Comparison of ENCODE assay signal across 1 cellular context in genomic region chr2:118088051-118089014, GRCh38.
TF ChIP-seq lines count a peak whose summit lies in the region.

TSS of gene INSIG2 (plus strand) at chr2:118088471. CDS start at chr2:118096557, 8,086 bp downstream.

TF ChIP-seq in HepG2, 621 proteins besides CTCF, POLR2A, EP300 and RAD21 (continued from another document and continues in another):
- TF ChIP-seq ZNF142 (CRISPR knock-in tag; IDR thresholded peaks at IDR 0.05), result peak; percentile 88; the same call in 1 of the 2 replicates
- peak; percentile 87 for TF ChIP-seq MIER3 (CRISPR knock-in tag; IDR thresholded peaks at IDR 0.05; ENCODE audit: borderline replicate concordance)
- TF ChIP-seq SMAD1 (CRISPR knock-in tag; IDR thresholded peaks at IDR 0.05; ENCODE audit: borderline replicate concordance, low read depth), result no peak
- peak; percentile 9; the same call in 1 of the 2 replicates for TF ChIP-seq SMAD3 (CRISPR knock-in tag; IDR thresholded peaks at IDR 0.05)
- TF ChIP-seq KLF9 (CRISPR knock-in tag; IDR thresholded peaks at IDR 0.05; ENCODE audit: low read depth), result peak; percentile 91
- no peak for TF ChIP-seq ZNF75D (CRISPR knock-in tag; IDR thresholded peaks at IDR 0.05; ENCODE audit: borderline replicate concordance)
- TF ChIP-seq MZF1 (CRISPR knock-in tag; IDR thresholded peaks at IDR 0.05; ENCODE audit: borderline replicate concordance), result 0 out of 2 replicates have a peak, but pooled peaks have one; percentile 76
- no peak for TF ChIP-seq ZNF160 (CRISPR knock-in tag; IDR thresholded peaks at IDR 0.05)
- no peak for TF ChIP-seq ZZZ3 (CRISPR knock-in tag; IDR thresholded peaks at IDR 0.05; ENCODE audit: borderline replicate concordance)
- no peak for TF ChIP-seq ZNF597 (CRISPR knock-in tag; IDR thresholded peaks at IDR 0.05)
- no peak for TF ChIP-seq GRHL1 (CRISPR knock-in tag; conservative IDR thresholded peaks at IDR 0.05)
- peak; percentile 79 for TF ChIP-seq ARID4A (CRISPR knock-in tag; IDR thresholded peaks at IDR 0.05; ENCODE audit: borderline replicate concordance)
- peak; percentile 91 for TF ChIP-seq ERF (CRISPR knock-in tag; IDR thresholded peaks at IDR 0.05)
- TF ChIP-seq ZNF24 (IDR thresholded peaks at IDR 0.05), result no peak
- TF ChIP-seq ZNF362 (CRISPR knock-in tag; IDR thresholded peaks at IDR 0.05; ENCODE audit: borderline replicate concordance), result no peak; the same call in 1 of the 2 replicates
- TF ChIP-seq AFF4 (CRISPR knock-in tag; IDR thresholded peaks at IDR 0.05), result peak; percentile 68; the same call in 1 of the 2 replicates
- TF ChIP-seq BRF2 (CRISPR knock-in tag; IDR thresholded peaks at IDR 0.05), result peak; percentile 50; the same call in 1 of the 2 replicates
- TF ChIP-seq ZGPAT (CRISPR knock-in tag; IDR thresholded peaks at IDR 0.05), result peak; percentile 80
- peak; percentile 93 for TF ChIP-seq DR1 (CRISPR knock-in tag; IDR thresholded peaks at IDR 0.05)
- TF ChIP-seq SNAI1 (CRISPR knock-in tag; IDR thresholded peaks at IDR 0.05; ENCODE audit: borderline replicate concordance), result 0 out of 2 replicates have a peak, but pooled peaks have one; percentile 30
- peak; percentile 79 for TF ChIP-seq SP2 (CRISPR knock-in tag; IDR thresholded peaks at IDR 0.05)
- peak; percentile 86 for TF ChIP-seq GATA4 (IDR thresholded peaks at IDR 0.05; ENCODE audit: borderline replicate concordance, low read depth)
- no peak; the same call in 1 of the 2 replicates for TF ChIP-seq ZNF253 (CRISPR knock-in tag; IDR thresholded peaks at IDR 0.05; ENCODE audit: borderline replicate concordance)
- peak; percentile 7; the same call in 1 of the 2 replicates for TF ChIP-seq ESRRA (CRISPR knock-in tag; IDR thresholded peaks at IDR 0.05; ENCODE audit: low read depth)
- TF ChIP-seq ZMAT3 (CRISPR knock-in tag; conservative IDR thresholded peaks at IDR 0.05), result peak; percentile 97
- peak; percentile 81 for TF ChIP-seq SRSF1 (optimal IDR thresholded peaks at IDR 0.05; ENCODE audit: low read depth, low read length)
- TF ChIP-seq ZNF329 (CRISPR knock-in tag; IDR thresholded peaks at IDR 0.05; ENCODE audit: low read depth), result 0 out of 2 replicates have a peak, but pooled peaks have one; percentile 40
- peak; percentile 89 for TF ChIP-seq AGO2 (optimal IDR thresholded peaks at IDR 0.05; ENCODE audit: low read depth, low read length)
- TF ChIP-seq ZNF768 (CRISPR knock-in tag; IDR thresholded peaks at IDR 0.05), result 0 out of 2 replicates have a peak, but pooled peaks have one; percentile 9
- TF ChIP-seq HOXD1 (CRISPR knock-in tag; IDR thresholded peaks at IDR 0.05), result peak; percentile 93; the same call in 1 of the 2 replicates
- peak; percentile 70 for TF ChIP-seq THRA (CRISPR knock-in tag; IDR thresholded peaks at IDR 0.05; ENCODE audit: borderline replicate concordance)
